29 cellular contexts compared by ENCODE assay signal in genomic region chr14:92969470-92970232, GRCh38. TPM values are rescaled to one million over a fixed set of nuclear protein-coding genes. Genes with fewer than 3 reads are reported as not detected.
DNase-seq lines count a peak whose midpoint lies in the region; ATAC-seq, FAIRE-seq and TF ChIP-seq lines count a peak whose summit lies in the region.
"Had no signal": no experiment of that assay in that cellular context is flagged by ENCODE, and none has a peak within 500 bp of the region (broad histone marks: within the 10 kb centered on the region; RNA-seq: fewer than 3 reads in every experiment).

No MANE protein-coding gene starts in this region.

- intact Hi-C loops in CD4-positive, alpha-beta T cell (cut with DNase I, micrococcal nuclease) = no loop called here

- H3K27me3 Mint-ChIP-seq in neural crest cell (ENCODE audit: low read depth) = no peaks in the 10 kb centered on the region
- no peaks in the 10 kb centered on the region for H3K27me3 Mint-ChIP-seq in CD4-positive, alpha-beta T cell
- H3K27me3 Mint-ChIP-seq: activated CD8-positive, alpha-beta T cell treated with anti-CD3 and anti-CD28 coated beads for 36 hours; CD4-positive, CD25-positive, alpha-beta regulatory T cell; effector memory CD8-positive, alpha-beta T cell; IgD-negative memory B cell; natural killer cell treated with Interleukin-12 subunit alpha and Interleukin-12 subunit beta and Interleukin-15 and Interleukin-18, amount 100 ng/mL, for 72 hours had no signal

- H2BK15ac ChIP-seq in H1 (ENCODE audit: low read length) = no peak overlapping the region

- peak overlapping the region; percentile 27 for H3K27ac Mint-ChIP-seq in neural crest cell (ENCODE audit: unreplicated experiment)
- H3K27ac Mint-ChIP-seq in CD4-positive, alpha-beta T cell = no peak overlapping the region
- H3K27ac Mint-ChIP-seq: activated CD8-positive, alpha-beta T cell treated with anti-CD3 and anti-CD28 coated beads for 36 hours; CD4-positive, CD25-positive, alpha-beta regulatory T cell; effector memory CD8-positive, alpha-beta T cell; mesothelial cell of epicardium; natural killer cell treated with Interleukin-12 subunit alpha and Interleukin-12 subunit beta and Interleukin-15 and Interleukin-18, amount 100 ng/mL, for 72 hours; stimulated activated effector memory CD8-positive, alpha-beta T cell treated with anti-CD3 and anti-CD28 coated beads, Interleukin-12 subunit alpha, Interleukin-12 subunit beta, amount 100 ng/mL, for 72 hours had no signal

- TF ChIP-seq POLR2A in H1 (IDR thresholded peaks at IDR 0.05; ENCODE audit: control extremely low read depth in 1 of 2, low read depth in 2 of 2, low read length in 2 of 2) = no peak

- POLR2A ChIA-PET in H1 (lab: Charles Lee; ENCODE audit: partially characterized antibody) = interaction anchor here (0.7 to 1.0 kb wide), 2 partner anchors 23 to 25 kb away, joined by 3 read pairs; no protein-coding TSS in a partner anchor
- POLR2A ChIA-PET in HEK293T (lab: Yijun Ruan, JAX) = no interaction called here
- POLR2A ChIA-PET in CD4-positive, alpha-beta T cell (lab: Charles Lee) = no interaction called here

- CTCF ChIA-PET in H1 (lab: Charles Lee; ENCODE audit: partially characterized antibody) = interaction anchor here (0.7 to 6.5 kb wide), 13 partner anchors 10 to 285 kb away, joined by 3 to 34 read pairs (median 3); no protein-coding TSS in a partner anchor
- CTCF ChIA-PET in HEK293T (lab: Yijun Ruan, JAX) = no interaction called here
- CTCF ChIA-PET in CD4-positive, alpha-beta T cell (lab: Charles Lee) = no interaction called here

- peaks cover 4% of the 10 kb centered on the region for H3K9me3 Mint-ChIP-seq in neural crest cell
- H3K9me3 Mint-ChIP-seq in CD4-positive, alpha-beta T cell = no peaks in the 10 kb centered on the region
- H3K9me3 Mint-ChIP-seq: activated CD8-positive, alpha-beta T cell treated with anti-CD3 and anti-CD28 coated beads for 36 hours had no signal

- no peak for TF ChIP-seq RAD21 in H1 (IDR thresholded peaks at IDR 0.05 in 1 of 2, conservative IDR thresholded peaks at IDR 0.05 in 1 of 2; ENCODE audit: low read depth in 2 of 2, low read length in 2 of 2)

- no peaks in the 10 kb centered on the region for H3K36me3 ChIP-seq in H1 (ENCODE audit: control insufficient read depth in 2 of 4, insufficient read depth in 4 of 4, low read length in 3 of 4)

- peak overlapping the region in 1 of 2 experiments; percentile 6; a peak in 1 of 4 replicates for H3K4me2 ChIP-seq in H1 (ENCODE audit: insufficient read depth in 1 of 2, low read depth in 2 of 2, low read length in 2 of 2)
- H3K4me2 ChIP-seq: PC-9 had no signal

- H3K4me3 Mint-ChIP-seq in neural crest cell = no peak overlapping the region
- no peak overlapping the region for H3K4me3 Mint-ChIP-seq in CD4-positive, alpha-beta T cell
- H3K4me3 Mint-ChIP-seq: activated CD8-positive, alpha-beta T cell treated with anti-CD3 and anti-CD28 coated beads for 36 hours; CD4-positive, CD25-positive, alpha-beta regulatory T cell; effector memory CD8-positive, alpha-beta T cell; IgD-negative memory B cell; mesothelial cell of epicardium; natural killer cell treated with Interleukin-12 subunit alpha and Interleukin-12 subunit beta and Interleukin-15 and Interleukin-18, amount 100 ng/mL, for 72 hours; stimulated activated effector memory CD8-positive, alpha-beta T cell treated with anti-CD3 and anti-CD28 coated beads, Interleukin-12 subunit alpha, Interleukin-12 subunit beta, amount 100 ng/mL, for 72 hours had no signal

- H3K18ac ChIP-seq in H1 (ENCODE audit: extremely low read depth, low read length) = no peak overlapping the region

- H3K79me1 ChIP-seq in H1 (ENCODE audit: low read depth, low read length) = peaks cover 4% of the 10 kb centered on the region; the same call in 1 of the 2 replicates

- H4K8ac ChIP-seq in H1 (ENCODE audit: extremely low read depth, insufficient read depth, low read length) = no peak overlapping the region

- H3K4me3 ChIP-seq in H1 (ENCODE audit: extremely low read depth in 1 of 4, insufficient read depth in 2 of 4, low read depth in 3 of 4, low read length in 4 of 4) = no peak overlapping the region
- H3K4me3 ChIP-seq: PC-9, SK-N-MC had no signal

- no peak overlapping the region for H2AK5ac ChIP-seq in H1 (ENCODE audit: low read depth, low read length)

- H2BK20ac ChIP-seq in H1 (ENCODE audit: low read length) = no peak overlapping the region

- H2BK120ac ChIP-seq in H1 (replicated peaks; ENCODE audit: low read depth, low read length) = no peak overlapping the region

- H3K4ac ChIP-seq in H1 (replicated peaks; ENCODE audit: insufficient read length, low read depth, low read length) = peak overlapping the region; percentile 29

- peaks cover 8% of the 10 kb centered on the region for H3K4me1 Mint-ChIP-seq in neural crest cell
- no peaks in the 10 kb centered on the region for H3K4me1 Mint-ChIP-seq in CD4-positive, alpha-beta T cell (ENCODE audit: low read depth)
- H3K4me1 Mint-ChIP-seq: mesothelial cell of epicardium had no signal

- peaks cover 0 to 56% of the 10 kb centered on the region in 2 experiments; a peak in 2 of 4 replicates for H3K79me2 ChIP-seq in H1 (ENCODE audit: control insufficient read depth in 1 of 2, insufficient read depth in 2 of 2, low read length in 2 of 2)

- TF ChIP-seq CTCF in H1 (IDR thresholded peaks at IDR 0.05; ENCODE audit: control extremely low read depth in 1 of 3, insufficient read depth in 1 of 3, low read depth in 1 of 3, low read length in 3 of 3) = peak in 1 of 3 experiments; percentile 5; a peak in 1 of 4 replicates
- no peak for TF ChIP-seq CTCF in neural crest cell (conservative IDR thresholded peaks at IDR 0.05)
- TF ChIP-seq CTCF in CD4-positive, alpha-beta T cell (IDR thresholded peaks at IDR 0.05) = no peak

- H3K27ac ChIP-seq in H1 (ENCODE audit: low read depth, low read length) = no peak overlapping the region
- no peak overlapping the region for H3K27ac ChIP-seq in CD4-positive, alpha-beta T cell (ENCODE audit: low read depth, low read length)
- H3K27ac ChIP-seq: PC-9, SK-N-MC had no signal

- no peak for FAIRE-seq in H1 (lab: Jason Lieb, UNC)

- no peak for ATAC-seq in GM18868 (IDR thresholded peaks at IDR 0.05; ENCODE audit: unreplicated experiment)
- ATAC-seq in CD4-positive, alpha-beta T cell (ENCODE audit: poor library complexity) = no peak
- ATAC-seq: activated CD8-positive, alpha-beta T cell treated with anti-CD3 and anti-CD28 coated beads for 36 hours; effector memory CD8-positive, alpha-beta T cell; natural killer cell treated with Interleukin-12 subunit alpha and Interleukin-12 subunit beta and Interleukin-15 and Interleukin-18, amount 100 ng/mL, for 72 hours; stimulated activated effector memory CD8-positive, alpha-beta T cell treated with anti-CD3 and anti-CD28 coated beads, Interleukin-12 subunit alpha, Interleukin-12 subunit beta, amount 100 ng/mL, for 72 hours had no signal

- H3K4me1 ChIP-seq in H1 (replicated peaks in 1 of 4; ENCODE audit: control insufficient read depth in 3 of 4, insufficient read depth in 4 of 4, low read length in 3 of 4) = peaks cover 0 to 16% (median 8%) of the 10 kb centered on the region in 4 experiments; a peak in 5 of 7 replicates

- H3K56ac ChIP-seq in H1 (replicated peaks; ENCODE audit: insufficient read length, low read depth, low read length) = no peak overlapping the region

- no peaks in the 10 kb centered on the region for H3K9me3 ChIP-seq in H1 (ENCODE audit: insufficient read depth in 2 of 2, low read depth in 1 of 2, low read length in 1 of 2)
- H3K9me3 ChIP-seq in CD4-positive, alpha-beta T cell (ENCODE audit: control insufficient read depth, low read length) = no peaks in the 10 kb centered on the region

- no peak overlapping the region for H3K9ac ChIP-seq in H1 (replicated peaks in 1 of 4; ENCODE audit: extremely low read depth in 1 of 4, low read depth in 3 of 4, low read length in 3 of 4)

- H2BK5ac ChIP-seq in H1 (ENCODE audit: low read depth, low read length) = no peak overlapping the region; the same call in 1 of the 2 replicates

- no peak overlapping the region for H2BK12ac ChIP-seq in H1 (ENCODE audit: low read depth, low read length)

- no peak overlapping the region for H3K23ac ChIP-seq in H1 (ENCODE audit: insufficient read length)

- no peak overlapping the region for H4K5ac ChIP-seq in H1 (ENCODE audit: insufficient read length, low read depth, low read length)

- no peaks in the 10 kb centered on the region for H3K27me3 ChIP-seq in H1 (replicated peaks in 1 of 4; ENCODE audit: control insufficient read depth in 3 of 4, extremely low read depth in 1 of 4, insufficient read depth in 3 of 4, low read length in 3 of 4)
- H3K27me3 ChIP-seq in CD4-positive, alpha-beta T cell (ENCODE audit: control insufficient read depth, insufficient read depth, low read length) = no peaks in the 10 kb centered on the region

- H3K23me2 ChIP-seq in H1 (ENCODE audit: low read depth, low read length) = no peaks in the 10 kb centered on the region

- WGBS in H1 (ENCODE audit: extremely low coverage in 1 of 2, insufficient coverage in 1 of 2, insufficient read length in 1 of 2, insufficient replicate concordance in 2 of 2, low coverage in 1 of 2, low lambda C conversion rate in 2 of 2, missing lambda C conversion rate in 1 of 2), 2 experiments = 91% methylated on average over 23 of the region's 23 CpGs; no CpG with 5 or more reads in 1 of the 2 experiments

- in situ Hi-C loops in Caki2 (cut with HindIII; ENCODE audit: low pct_unique_long_range_greater_than_20kb, low sequenced_read_pairs) = no loop called here

- H4K20me1 ChIP-seq in H1 (replicated peaks in 1 of 2; ENCODE audit: control insufficient read depth in 1 of 2, insufficient read depth in 2 of 2, low read length in 2 of 2) = peaks cover 0 to 16% of the 10 kb centered on the region in 2 experiments

- H4K91ac ChIP-seq in H1 (replicated peaks; ENCODE audit: insufficient read length, low read length) = no peak overlapping the region

- peaks cover 12% of the 10 kb centered on the region for H3K36me3 Mint-ChIP-seq in neural crest cell (ENCODE audit: low read depth)
- peaks cover 17% of the 10 kb centered on the region for H3K36me3 Mint-ChIP-seq in CD4-positive, alpha-beta T cell (ENCODE audit: low read depth)
- H3K36me3 Mint-ChIP-seq: stimulated activated effector memory CD8-positive, alpha-beta T cell treated with anti-CD3 and anti-CD28 coated beads, Interleukin-12 subunit alpha, Interleukin-12 subunit beta, amount 100 ng/mL, for 72 hours had no signal

- TF ChIP-seq EP300 in H1 (IDR thresholded peaks at IDR 0.05; ENCODE audit: borderline replicate concordance in 1 of 2, low read depth in 2 of 2, low read length in 2 of 2) = no peak

- H3K14ac ChIP-seq in H1 (ENCODE audit: insufficient read length) = no peak overlapping the region

- no peak overlapping the region for H2AFZ ChIP-seq in H1 (ENCODE audit: low read length)
- H2AFZ ChIP-seq: PC-9 had no signal

- peak; percentile 59 for DNase-seq in Caki2 (ENCODE audit: low read depth)
- DNase-seq in NCI-H345 treated with DMSO at 0.1 percent for 48 hours (lab: John Stamatoyannopoulos, UW; ENCODE audit: unreplicated experiment) = peak; percentile 15
- DNase-seq in H1 (ENCODE audit: low read depth in 1 of 2, low spot score in 2 of 2) = no peak
- no peak for DNase-seq in neural crest cell (ENCODE audit: low read depth, low spot score)
- DNase-seq in HEK293T (ENCODE audit: extremely low spot score) = no peak
- no peak for DNase-seq in SIG-M5 treated with dmso at 0.1 percent for 504 hours (lab: John Stamatoyannopoulos, UW; ENCODE audit: unreplicated experiment)
- no peak for DNase-seq in CD4-positive, alpha-beta T cell
- DNase-seq: activated CD4-positive, CD25-positive, alpha-beta regulatory T cell; activated CD8-positive, alpha-beta T cell treated with anti-CD3 and anti-CD28 coated beads for 36 hours; activated naive CD4-positive, alpha-beta T cell treated with Interleukin-2 at 50 U/mL for 16 hours; activated T-cell treated with anti-CD3 and anti-CD28 coated beads, Interleukin-2, amount 50 U/mL, for 1 hour; CD4-positive, CD25-positive, alpha-beta regulatory T cell; cerebellar nuclear complex; DND-41; effector memory CD8-positive, alpha-beta T cell; head of caudate nucleus; MV-4-11; NCI-H2029 treated with DMSO at 0.1 percent for 48 hours; PC-9; retina; stimulated activated CD4-positive, alpha-beta T cell treated with anti-CD3 and anti-CD28 coated beads, Interleukin-15, amount 100 ng/mL, for 24 hours had no signal

RNA-seq across cellular contexts. Expression of gene CHGA, which starts 46.7 kb away (rescaled TPM):
- 93.0 and 123 TPM in 2 replicates for total RNA-seq in Caki2 (2014; rRNA removed; shearing (Covaris generic); ENCODE audit: low replicate concordance)
- 15.7 and 17.5 TPM in 2 replicates for total RNA-seq in H1 (2021; fragmentation: NEBNext Ultra II Directional; extraction: Animal tissue kit (Norgen Biotek cat#: 25700))
- 18.2 and 28.2 TPM in 2 replicates for polyA plus RNA-seq in H1 (2011; rRNA removed)
- polyA plus RNA-seq in H1 (2011; cell fraction: cytosol; rRNA removed) = 15.5 TPM
- 18.4 TPM for polyA plus RNA-seq in H1 (2011; cell fraction: nucleus; rRNA removed)
- 32.9 to 51.4 TPM (median 48.8 TPM) in 4 replicates for polyA plus RNA-seq in H1 (2012, experiment 1 of 2)
- polyA plus RNA-seq in H1 (2012, experiment 2 of 2) = 27.8 TPM
- 29.9 TPM for polyA plus RNA-seq in H1 (2013, experiment 1 of 2)
- 31.5 TPM for polyA plus RNA-seq in H1 (2013, experiment 2 of 2)
- 5.2 and 9.3 TPM in 2 replicates for polyA minus RNA-seq in H1 (2011; rRNA and poly(A)+ RNA removed)
- polyA minus RNA-seq in H1 (2011; cell fraction: cytosol; rRNA and poly(A)+ RNA removed) = 16.6 TPM
- 6.9 TPM for polyA minus RNA-seq in H1 (2011; cell fraction: nucleus; rRNA and poly(A)+ RNA removed)
- 3.0 and 4.3 TPM in 2 replicates for total RNA-seq in neural crest cell
- not detected for total RNA-seq in CD4-positive, alpha-beta T cell
- total RNA-seq: activated CD8-positive, alpha-beta T cell treated with anti-CD3 and anti-CD28 coated beads for 36 hours; aorta; CD4-positive, CD25-positive, alpha-beta regulatory T cell; mesothelial cell of epicardium; natural killer cell treated with Interleukin-12 subunit alpha and Interleukin-12 subunit beta and Interleukin-15 and Interleukin-18, amount 100 ng/mL, for 72 hours; PC-9; T-helper 2 cell treated with Interferon-gamma antibody and Interleukin-4, amounts not matched to agents 100 ng/mL and 5 ng/mL, for 36 hours had no signal

Comparison
In these comparisons a context has a peak if more than half of its experiments do, and no peak if none do; other contexts are left out.
1. DNase-seq: peak in Caki2 (single experiment) and NCI-H345 treated with DMSO at 0.1 percent for 48 hours (single experiment); none in H1 (0 of 2), neural crest cell (single experiment), HEK293T (single experiment), SIG-M5 treated with dmso at 0.1 percent for 504 hours (single experiment) and CD4-positive, alpha-beta T cell (0 of 10).